11 cellular contexts compared by ENCODE assay signal in the genomic region with DNA sequence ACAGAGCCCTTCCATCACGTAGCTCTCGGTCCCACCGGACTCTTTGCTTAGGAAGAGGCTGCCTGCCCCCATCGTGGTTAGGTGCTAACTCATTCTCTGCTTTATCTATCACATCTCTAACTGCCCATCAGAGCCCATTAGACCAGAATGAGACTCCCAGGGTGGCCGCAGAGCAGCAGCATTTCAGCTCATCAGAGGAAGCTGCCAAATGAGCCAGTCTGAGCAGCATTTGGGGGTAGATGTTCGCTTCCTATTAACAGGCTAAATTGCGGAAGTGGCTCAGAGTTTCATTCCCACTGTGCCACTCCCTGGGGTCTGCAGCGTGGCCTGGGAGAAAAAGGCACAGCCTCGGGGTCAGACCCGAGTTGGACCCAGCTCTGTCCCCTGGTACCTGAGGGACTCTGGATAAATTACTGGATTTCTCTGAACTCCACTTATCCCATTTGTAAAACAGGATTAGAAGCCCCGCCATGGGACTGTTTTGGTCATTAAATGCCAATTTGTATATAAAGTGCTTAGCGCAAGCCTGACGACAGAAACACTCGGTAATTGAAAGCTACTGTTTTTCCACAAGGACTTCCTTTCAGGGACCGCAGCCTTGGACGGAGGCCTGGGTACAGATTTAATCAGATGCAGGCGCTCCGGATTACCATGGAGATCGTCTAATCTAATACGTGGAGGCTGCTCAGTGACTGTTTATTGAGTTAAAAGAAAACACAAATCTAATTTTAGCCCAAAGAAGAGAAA.
DNase-seq lines count a peak whose midpoint lies in the region; ATAC-seq and TF ChIP-seq lines count a peak whose summit lies in the region.
"Had no signal": no experiment of that assay in that cellular context is flagged by ENCODE, and none has a peak within 500 bp of the region (broad histone marks: within the 10 kb centered on the region; RNA-seq: fewer than 3 reads in every experiment).

No MANE protein-coding gene starts in this region.

- CTCF ChIA-PET in activated naive CD4-positive, alpha-beta T cell treated with anti-CD3 and anti-CD28 coated beads for 36 hours (lab: Charles Lee) = no interaction called here
- CTCF ChIA-PET in activated CD8-positive, alpha-beta T cell treated with anti-CD3 and anti-CD28 coated beads, Interleukin-2, amount 10 ng/mL, durations not matched to agents 7 days and 5 days (lab: Charles Lee) = interaction anchor here (0.6 to 2.2 kb wide), 5 partner anchors 11 to 84 kb away, joined by 3 to 7 read pairs (median 3); no protein-coding TSS in a partner anchor

- DNase-seq in activated naive CD4-positive, alpha-beta T cell treated with anti-CD3 and anti-CD28 coated beads for 36 hours = peak; percentile 41
- no peak for DNase-seq in activated naive CD4-positive, alpha-beta T cell treated with anti-CD3 and anti-CD28 coated beads, Interleukin-2, amount 50 U/mL, for 16 hours
- DNase-seq in activated CD8-positive, alpha-beta T cell treated with anti-CD3 and anti-CD28 coated beads, Interleukin-2, amount 10 ng/mL, durations not matched to agents 7 days and 5 days = no peak
- peak; percentile 48 for DNase-seq in hepatic stellate cell (ENCODE audit: low spot score)
- no peak for DNase-seq in immature natural killer cell
- DNase-seq in foreskin keratinocyte = no peak
- DNase-seq in activated CD8-positive, alpha-beta memory T cell treated with anti-CD3 and anti-CD28 coated beads, Interleukin-2, amount 50 U/mL, for 4 hours = no peak
- DNase-seq: activated effector memory CD4-positive, alpha-beta T cell treated with Interleukin-2 at 50 U/mL for 16 hours; Caco-2 had no signal

- ATAC-seq in activated CD8-positive, alpha-beta T cell treated with anti-CD3 and anti-CD28 coated beads, Interleukin-2, amount 10 ng/mL, durations not matched to agents 7 days and 5 days = peak; percentile 67
- no peak for ATAC-seq in foreskin keratinocyte

- H3K4me3 Mint-ChIP-seq in activated naive CD4-positive, alpha-beta T cell treated with anti-CD3 and anti-CD28 coated beads for 36 hours = no peak overlapping the region
- H3K4me3 Mint-ChIP-seq in activated CD8-positive, alpha-beta T cell treated with anti-CD3 and anti-CD28 coated beads, Interleukin-2, amount 10 ng/mL, durations not matched to agents 7 days and 5 days = no peak overlapping the region
- peak overlapping the region in 2 of 5 donors; percentile 33 to 48 for H3K4me3 Mint-ChIP-seq in immature natural killer cell

- H3K4me1 ChIP-seq in foreskin keratinocyte = no peaks in the 10 kb centered on the region
- H3K4me1 ChIP-seq: Caco-2 had no signal

- no peak for TF ChIP-seq CTCF in foreskin keratinocyte (conservative IDR thresholded peaks at IDR 0.05)

- intact Hi-C loops in activated naive CD4-positive, alpha-beta T cell treated with anti-CD3 and anti-CD28 coated beads for 36 hours (cut with micrococcal nuclease) = no loop called here

- no peaks in the 10 kb centered on the region for H3K36me3 Mint-ChIP-seq in activated naive CD4-positive, alpha-beta T cell treated with anti-CD3 and anti-CD28 coated beads for 36 hours (ENCODE audit: low read depth)
- no peaks in the 10 kb centered on the region for H3K36me3 Mint-ChIP-seq in activated CD8-positive, alpha-beta T cell treated with anti-CD3 and anti-CD28 coated beads, Interleukin-2, amount 10 ng/mL, durations not matched to agents 7 days and 5 days (ENCODE audit: low read depth)
- peaks cover 0 to 11% (median 3%) of the 10 kb centered on the region in 3 donors for H3K36me3 Mint-ChIP-seq in immature natural killer cell

- H3K27ac ChIP-seq in temporal lobe (ENCODE audit: low read depth, low read length) (peak overlapping the region; percentile 6), foreskin keratinocyte (no peak overlapping the region)
- H3K27ac ChIP-seq: neutrophil had no signal

- H3K27ac Mint-ChIP-seq in activated naive CD4-positive, alpha-beta T cell treated with anti-CD3 and anti-CD28 coated beads for 36 hours = no peak overlapping the region
- peak overlapping the region; percentile 33 for H3K27ac Mint-ChIP-seq in activated CD8-positive, alpha-beta T cell treated with anti-CD3 and anti-CD28 coated beads, Interleukin-2, amount 10 ng/mL, durations not matched to agents 7 days and 5 days
- peak overlapping the region in 1 of 6 donors; percentile 71 for H3K27ac Mint-ChIP-seq in immature natural killer cell

- no peaks in the 10 kb centered on the region for H3K27me3 Mint-ChIP-seq in activated naive CD4-positive, alpha-beta T cell treated with anti-CD3 and anti-CD28 coated beads for 36 hours (ENCODE audit: low read depth)
- H3K27me3 Mint-ChIP-seq in activated CD8-positive, alpha-beta T cell treated with anti-CD3 and anti-CD28 coated beads, Interleukin-2, amount 10 ng/mL, durations not matched to agents 7 days and 5 days (ENCODE audit: low read depth) = peaks cover 2% of the 10 kb centered on the region
- H3K27me3 Mint-ChIP-seq in immature natural killer cell (ENCODE audit: low read depth in 3 of 3) = peaks cover 0 to 14% (median 2%) of the 10 kb centered on the region in 3 donors

- peaks cover 32% of the 10 kb centered on the region for H3K4me1 Mint-ChIP-seq in activated naive CD4-positive, alpha-beta T cell treated with anti-CD3 and anti-CD28 coated beads for 36 hours (ENCODE audit: low read depth)
- peaks cover 14% of the 10 kb centered on the region for H3K4me1 Mint-ChIP-seq in activated CD8-positive, alpha-beta T cell treated with anti-CD3 and anti-CD28 coated beads, Interleukin-2, amount 10 ng/mL, durations not matched to agents 7 days and 5 days (ENCODE audit: low read depth)
- H3K4me1 Mint-ChIP-seq in immature natural killer cell = peaks cover 7 to 14% of the 10 kb centered on the region in 2 donors

- H3K9me3 Mint-ChIP-seq in activated naive CD4-positive, alpha-beta T cell treated with anti-CD3 and anti-CD28 coated beads for 36 hours = no peaks in the 10 kb centered on the region
- no peaks in the 10 kb centered on the region for H3K9me3 Mint-ChIP-seq in activated CD8-positive, alpha-beta T cell treated with anti-CD3 and anti-CD28 coated beads, Interleukin-2, amount 10 ng/mL, durations not matched to agents 7 days and 5 days (ENCODE audit: insufficient read depth)
- H3K9me3 Mint-ChIP-seq in immature natural killer cell = no peaks in the 10 kb centered on the region

- POLR2A ChIA-PET in activated CD8-positive, alpha-beta T cell treated with anti-CD3 and anti-CD28 coated beads, Interleukin-2, amount 10 ng/mL, durations not matched to agents 7 days and 5 days (lab: Charles Lee) = no interaction called here

- H3K27me3 ChIP-seq in foreskin keratinocyte = peaks cover 9% of the 10 kb centered on the region

Comparison
In these comparisons a context has a peak if more than half of its experiments do, and no peak if none do; other contexts are left out.
1. DNase-seq: peak in activated naive CD4-positive, alpha-beta T cell treated with anti-CD3 and anti-CD28 coated beads for 36 hours (single experiment) and hepatic stellate cell (single experiment); none in activated naive CD4-positive, alpha-beta T cell treated with anti-CD3 and anti-CD28 coated beads, Interleukin-2, amount 50 U/mL, for 16 hours (single experiment), activated CD8-positive, alpha-beta T cell treated with anti-CD3 and anti-CD28 coated beads, Interleukin-2, amount 10 ng/mL, durations not matched to agents 7 days and 5 days (single experiment), immature natural killer cell (0 of 3), foreskin keratinocyte (0 of 2) and activated CD8-positive, alpha-beta memory T cell treated with anti-CD3 and anti-CD28 coated beads, Interleukin-2, amount 50 U/mL, for 4 hours (single experiment).